10 cellular contexts compared by ENCODE assay signal in the genomic region with DNA sequence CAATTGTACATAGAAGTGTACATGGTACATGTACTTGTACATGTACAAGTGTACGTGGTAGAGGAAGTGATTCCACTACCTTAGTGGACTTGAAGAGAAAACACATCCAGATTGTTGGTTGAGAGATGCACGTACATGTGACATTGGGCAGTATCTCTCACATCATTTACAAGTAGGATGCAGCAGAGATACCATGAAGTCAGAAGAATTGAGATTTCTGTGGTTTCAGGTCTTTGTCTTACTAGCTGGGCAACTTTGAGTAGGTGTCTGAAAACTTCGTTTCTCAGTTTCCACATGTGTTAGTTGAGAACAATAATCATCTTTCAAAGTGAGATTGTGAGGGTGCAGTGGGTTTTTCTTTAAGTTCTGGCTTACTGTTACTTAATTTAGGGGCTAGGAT. TPM values are rescaled to one million over a fixed set of nuclear protein-coding genes. Genes with fewer than 3 reads are reported as not detected.
DNase-seq lines count a peak whose midpoint lies in the region; ATAC-seq and TF ChIP-seq lines count a peak whose summit lies in the region.
"Had no signal": no experiment of that assay in that cellular context is flagged by ENCODE, and none has a peak within 500 bp of the region (broad histone marks: within the 10 kb centered on the region; RNA-seq: fewer than 3 reads in every experiment).

No MANE protein-coding gene starts in this region.

- no peaks in the 10 kb centered on the region for H3K9me3 Mint-ChIP-seq in natural killer cell treated with Interleukin-12 subunit alpha and Interleukin-12 subunit beta and Interleukin-15 and Interleukin-18, amount 100 ng/mL, for 72 hours
- no peaks in the 10 kb centered on the region for H3K9me3 Mint-ChIP-seq in natural killer cell

- no peaks in the 10 kb centered on the region for H3K4me1 ChIP-seq in ascending aorta

- intact Hi-C loops in natural killer cell (cut with micrococcal nuclease) (loop anchor here (5.0 kb wide), 2 partner anchors 112 to 1637 kb away; no protein-coding TSS in a partner anchor), ascending aorta (cut with DNase I) (loop anchor here (5.0 kb wide), 2 partner anchors 112 to 162 kb away; no protein-coding TSS in a partner anchor)

- ATAC-seq in natural killer cell treated with Interleukin-12 subunit alpha and Interleukin-12 subunit beta and Interleukin-15 and Interleukin-18, amount 100 ng/mL, for 72 hours = no peak
- ATAC-seq in natural killer cell = no peak
- ATAC-seq in GM21825 (IDR thresholded peaks at IDR 0.05; ENCODE audit: unreplicated experiment) = peak; percentile 95
- peak; percentile 91 for ATAC-seq in HG03378 (IDR thresholded peaks at IDR 0.05; ENCODE audit: unreplicated experiment)

- no peaks in the 10 kb centered on the region for H3K27me3 ChIP-seq in ascending aorta

- no peak for TF ChIP-seq CTCF in natural killer cell (IDR thresholded peaks at IDR 0.05)
- no peak for TF ChIP-seq CTCF in ascending aorta (IDR thresholded peaks at IDR 0.05)

- peaks cover 0 to 6% of the 10 kb centered on the region in 2 donors for H3K4me1 Mint-ChIP-seq in natural killer cell treated with Interleukin-12 subunit alpha and Interleukin-12 subunit beta and Interleukin-15 and Interleukin-18, amount 100 ng/mL, for 72 hours (ENCODE audit: low read depth in 2 of 2)
- no peaks in the 10 kb centered on the region for H3K4me1 Mint-ChIP-seq in natural killer cell

- no peak overlapping the region for H3K27ac ChIP-seq in ascending aorta
- H3K27ac ChIP-seq: left ventricle myocardium inferior had no signal

- H3K4me3 ChIP-seq in ascending aorta = no peak overlapping the region
- H3K4me3 ChIP-seq: left ventricle myocardium inferior had no signal

- peaks cover 2 to 12% of the 10 kb centered on the region in 2 donors for H3K27me3 Mint-ChIP-seq in natural killer cell treated with Interleukin-12 subunit alpha and Interleukin-12 subunit beta and Interleukin-15 and Interleukin-18, amount 100 ng/mL, for 72 hours
- H3K27me3 Mint-ChIP-seq in natural killer cell (ENCODE audit: low read depth in 2 of 2) = peaks cover 0 to 2% of the 10 kb centered on the region in 2 donors

- H3K27ac Mint-ChIP-seq in natural killer cell treated with Interleukin-12 subunit alpha and Interleukin-12 subunit beta and Interleukin-15 and Interleukin-18, amount 100 ng/mL, for 72 hours = peak overlapping the region; percentile 14 to 42
- H3K27ac Mint-ChIP-seq in natural killer cell = no peak overlapping the region

- DNase-seq in natural killer cell treated with Interleukin-12 subunit alpha and Interleukin-12 subunit beta and Interleukin-15 and Interleukin-18, amount 100 ng/mL, for 72 hours (ENCODE audit: low spot score) = no peak
- DNase-seq in natural killer cell (no peak), kidney tubule cell (ENCODE audit: low spot score) (no peak), NCI-H1436 treated with DMSO at 0.1 percent for 48 hours (lab: John Stamatoyannopoulos, UW) (no peak), RKO (ENCODE audit: low spot score) (no peak), ascending aorta (ENCODE audit: low spot score in 2 of 2) (no peak)
- DNase-seq: left ventricle myocardium inferior had no signal

- no peaks in the 10 kb centered on the region for H3K9me3 ChIP-seq in ascending aorta
- H3K9me3 ChIP-seq: left ventricle myocardium inferior had no signal

- no peaks in the 10 kb centered on the region for H3K36me3 ChIP-seq in ascending aorta
- H3K36me3 ChIP-seq: left ventricle myocardium inferior had no signal

- no peak overlapping the region for H3K4me3 Mint-ChIP-seq in natural killer cell treated with Interleukin-12 subunit alpha and Interleukin-12 subunit beta and Interleukin-15 and Interleukin-18, amount 100 ng/mL, for 72 hours
- H3K4me3 Mint-ChIP-seq in natural killer cell = no peak overlapping the region

- no peaks in the 10 kb centered on the region for H3K36me3 Mint-ChIP-seq in natural killer cell treated with Interleukin-12 subunit alpha and Interleukin-12 subunit beta and Interleukin-15 and Interleukin-18, amount 100 ng/mL, for 72 hours
- H3K36me3 Mint-ChIP-seq in natural killer cell = no peaks in the 10 kb centered on the region

RNA-seq across cellular contexts. Expression of a gene that starts 21.5 kb away (rescaled TPM):
- 1 to 10 TPM; 4.4 to 5.2 TPM for total RNA-seq in natural killer cell treated with Interleukin-12 subunit alpha and Interleukin-12 subunit beta and Interleukin-15 and Interleukin-18, amount 100 ng/mL, for 72 hours
- total RNA-seq in natural killer cell (under 1 TPM; 0.68 to 0.86 (median 0.71) TPM), ascending aorta (55.3 TPM)

RNA-seq across cellular contexts. Expression of a gene that starts 44.7 kb away (rescaled TPM):
- not detected for total RNA-seq in natural killer cell treated with Interleukin-12 subunit alpha and Interleukin-12 subunit beta and Interleukin-15 and Interleukin-18, amount 100 ng/mL, for 72 hours
- total RNA-seq in natural killer cell = not detected
- not detected for total RNA-seq in ascending aorta
- total RNA-seq: cardiac septum, left ventricle myocardium inferior had no signal

Comparison
In these comparisons a context has a peak if more than half of its experiments do, and no peak if none do; other contexts are left out.
1. H3K27ac Mint-ChIP-seq: peak in natural killer cell treated with Interleukin-12 subunit alpha and Interleukin-12 subunit beta and Interleukin-15 and Interleukin-18, amount 100 ng/mL, for 72 hours (2 of 2); none in natural killer cell (0 of 2).
2. ATAC-seq: peak in GM21825 (single experiment) and HG03378 (single experiment); none in natural killer cell treated with Interleukin-12 subunit alpha and Interleukin-12 subunit beta and Interleukin-15 and Interleukin-18, amount 100 ng/mL, for 72 hours (0 of 2) and natural killer cell (0 of 3).